In the genomic region with DNA sequence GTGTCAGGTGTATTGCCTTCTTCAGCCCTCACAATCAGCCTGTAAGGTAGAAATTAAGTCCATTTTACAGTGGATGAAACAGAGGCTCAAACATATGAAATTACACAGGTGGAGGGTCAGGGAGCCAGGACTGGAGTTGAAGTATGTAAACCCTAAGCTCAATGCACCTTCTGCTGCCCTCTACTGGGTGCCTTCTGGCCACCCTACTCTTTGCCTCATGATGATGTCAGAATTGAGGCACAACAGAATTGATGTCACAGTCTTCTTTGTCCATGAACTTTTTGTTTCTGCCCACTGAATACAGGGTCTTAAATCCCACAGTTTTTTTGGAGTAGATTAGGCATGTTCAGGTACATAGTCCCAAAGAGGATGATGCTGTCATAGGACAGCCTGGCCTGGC, we compare ENCODE assay signal across 17 cellular contexts.
DNase-seq lines count a peak whose midpoint lies in the region; ATAC-seq and TF ChIP-seq lines count a peak whose summit lies in the region.
"Had no signal": no experiment of that assay in that cellular context is flagged by ENCODE, and none has a peak within 500 bp of the region (broad histone marks: within the 10 kb centered on the region; RNA-seq: fewer than 3 reads in every experiment).

No MANE protein-coding gene starts in this region.

- H3K36me3 ChIP-seq in SU-DHL-6 (ENCODE audit: low read length), result no peaks in the 10 kb centered on the region
- H3K36me3 ChIP-seq: adrenal gland had no signal

- DNase-seq in NCI-H524 (lab: John Stamatoyannopoulos, UW) (peak; percentile 26 to 50), NCI-H524 treated with DMSO at 0.1 percent for 48 hours (lab: John Stamatoyannopoulos, UW) (no peak), HT-29 (ENCODE audit: low spot score) (peak; percentile 48), neural crest cell (ENCODE audit: low read depth, low spot score) (no peak), NCI-H2081 treated with DMSO at 0.1 percent for 48 hours (lab: John Stamatoyannopoulos, UW) (no peak)
- DNase-seq in activated effector memory CD4-positive, alpha-beta T cell treated with Interleukin-2 at 50 U/mL for 16 hours, result no peak
- DNase-seq: adrenal gland; DMS79; IMR-90; NCI-H2171 treated with DMSO at 0.1 percent for 48 hours; psoas muscle; Right ventricle myocardium superior; stimulated activated CD4-positive, alpha-beta T cell treated with anti-CD3 and anti-CD28 coated beads, Interleukin-4, amount 100 ng/mL, for 1 hour; stimulated activated naive CD8-positive, alpha-beta T cell treated with anti-CD3 and anti-CD28 coated beads, Interleukin-15, Interleukin-2, amounts not matched to agents 100 U/mL and 50 U/mL, for 24 hours had no signal

- no peak overlapping the region for H3K27ac ChIP-seq in SU-DHL-6 (ENCODE audit: low read depth, low read length)
- H3K27ac ChIP-seq: adrenal gland, coronary artery, psoas muscle had no signal

- H3K4me1 Mint-ChIP-seq in neural crest cell, result no peaks in the 10 kb centered on the region

- H3F3A ChIP-seq in SU-DHL-6 (ENCODE audit: insufficient read depth), result no peaks in the 10 kb centered on the region

- no peak overlapping the region for H3K9ac ChIP-seq in SU-DHL-6 (ENCODE audit: low read length)

- no peak overlapping the region for H2AFZ ChIP-seq in SU-DHL-6 (ENCODE audit: low read depth, low read length, severe bottlenecking)

- no peaks in the 10 kb centered on the region for H4K20me1 ChIP-seq in SU-DHL-6 (ENCODE audit: low read depth, low read length)

- ATAC-seq in GM19328 (IDR thresholded peaks at IDR 0.05; ENCODE audit: unreplicated experiment), result no peak
- ATAC-seq: psoas muscle; stimulated activated naive CD8-positive, alpha-beta T cell treated with anti-CD3 and anti-CD28 coated beads, Interleukin-15, Interleukin-2, amounts not matched to agents 100 U/mL and 50 U/mL, for 24 hours had no signal

- no peak overlapping the region for H3K4me3 ChIP-seq in SU-DHL-6 (ENCODE audit: insufficient read depth, low read length, poor library complexity, severe bottlenecking)
- H3K4me3 ChIP-seq: adrenal gland, coronary artery, psoas muscle had no signal

- no peaks in the 10 kb centered on the region for H3K36me3 Mint-ChIP-seq in neural crest cell (ENCODE audit: low read depth)

- H3K79me2 ChIP-seq in SU-DHL-6 (ENCODE audit: insufficient read depth, low read length), result no peaks in the 10 kb centered on the region

- H3K27me3 Mint-ChIP-seq in neural crest cell (ENCODE audit: low read depth), result peaks cover 38% of the 10 kb centered on the region

- H3K9me2 ChIP-seq in SU-DHL-6 (replicated peaks; ENCODE audit: insufficient read depth, low read length), result no peaks in the 10 kb centered on the region

- H3K27me3 ChIP-seq in SU-DHL-6 (ENCODE audit: low read length), result no peaks in the 10 kb centered on the region
- H3K27me3 ChIP-seq: adrenal gland had no signal

- peak; percentile 19 for TF ChIP-seq CTCF in SU-DHL-6 (IDR thresholded peaks at IDR 0.05; ENCODE audit: insufficient read depth, low read length, poor library complexity, severe bottlenecking)
- peak; percentile 38 for TF ChIP-seq CTCF in neural crest cell (conservative IDR thresholded peaks at IDR 0.05)

- H3K9me3 Mint-ChIP-seq in neural crest cell, result no peaks in the 10 kb centered on the region

- no peak overlapping the region for H3K4me2 ChIP-seq in SU-DHL-6 (ENCODE audit: low read depth, low read length, poor library complexity, severe bottlenecking)

- no peak overlapping the region for H3K27ac Mint-ChIP-seq in neural crest cell (ENCODE audit: unreplicated experiment)

- H3K9me3 ChIP-seq in SU-DHL-6 (ENCODE audit: insufficient read depth, low read length), result no peaks in the 10 kb centered on the region
- H3K9me3 ChIP-seq: adrenal gland, psoas muscle had no signal

- no peak overlapping the region for H3K4me3 Mint-ChIP-seq in neural crest cell

Comparison
In these comparisons a context has a peak if more than half of its experiments do, and no peak if none do; other contexts are left out.
1. DNase-seq: peak in NCI-H524 (2 of 2) and HT-29 (single experiment); none in NCI-H524 treated with DMSO at 0.1 percent for 48 hours (single experiment), neural crest cell (single experiment), activated effector memory CD4-positive, alpha-beta T cell treated with Interleukin-2 at 50 U/mL for 16 hours (single experiment) and NCI-H2081 treated with DMSO at 0.1 percent for 48 hours (single experiment).